In genomic region chr22:34111210-34111824, GRCh38 we compare ENCODE assay signal across 8 cellular contexts.
DNase-seq lines count a peak whose midpoint lies in the region; ATAC-seq, FAIRE-seq and TF ChIP-seq lines count a peak whose summit lies in the region.

No MANE protein-coding gene starts in this region.

- no peak for TF ChIP-seq POLR2A in esophagus muscularis mucosa (IDR thresholded peaks at IDR 0.05; ENCODE audit: low read depth)

- TF ChIP-seq CTCF in CD8-positive, alpha-beta T cell (IDR thresholded peaks at IDR 0.05), result peak; percentile 56
- TF ChIP-seq CTCF in esophagus muscularis mucosa (IDR thresholded peaks at IDR 0.05) (peak; percentile 46 to 79 (median 56)), neural crest cell (conservative IDR thresholded peaks at IDR 0.05) (peak; percentile 81)

- no peaks in the 10 kb centered on the region for H3K4me1 ChIP-seq in CD8-positive, alpha-beta T cell (ENCODE audit: insufficient read depth, low read length)
- H3K4me1 ChIP-seq in esophagus muscularis mucosa, result no peaks in the 10 kb centered on the region

- no peaks in the 10 kb centered on the region for H3K36me3 ChIP-seq in CD8-positive, alpha-beta T cell (ENCODE audit: insufficient read depth, low read length)
- no peaks in the 10 kb centered on the region for H3K36me3 ChIP-seq in esophagus muscularis mucosa

- H3K27me3 ChIP-seq in CD8-positive, alpha-beta T cell (ENCODE audit: insufficient read depth, low read length), result no peaks in the 10 kb centered on the region
- peaks cover 0 to 10% (median 0%) of the 10 kb centered on the region in 4 donors for H3K27me3 ChIP-seq in esophagus muscularis mucosa

- no peak overlapping the region for H3K27ac Mint-ChIP-seq in CD8-positive, alpha-beta T cell
- no peak overlapping the region for H3K27ac Mint-ChIP-seq in neural crest cell (ENCODE audit: unreplicated experiment)

- H3K9me3 ChIP-seq in CD8-positive, alpha-beta T cell (ENCODE audit: low read length), result no peaks in the 10 kb centered on the region
- H3K9me3 ChIP-seq in esophagus muscularis mucosa, result no peaks in the 10 kb centered on the region

- H3K4me3 Mint-ChIP-seq in CD8-positive, alpha-beta T cell, result no peak overlapping the region
- H3K4me3 Mint-ChIP-seq in neural crest cell, result no peak overlapping the region

- no peak overlapping the region for H3K4me3 ChIP-seq in CD8-positive, alpha-beta T cell (ENCODE audit: low read depth, low read length)
- H3K4me3 ChIP-seq in esophagus muscularis mucosa, result no peak overlapping the region

- H3K36me3 Mint-ChIP-seq in CD8-positive, alpha-beta T cell, result no peaks in the 10 kb centered on the region
- H3K36me3 Mint-ChIP-seq in neural crest cell (ENCODE audit: low read depth), result no peaks in the 10 kb centered on the region

- CTCF ChIA-PET in CD8-positive, alpha-beta T cell (lab: Charles Lee), result interaction anchor here (0.7 kb wide), 1 partner anchor 12 kb away, joined by 3 read pairs; no protein-coding TSS in a partner anchor

- TF ChIP-seq EP300 in esophagus muscularis mucosa (IDR thresholded peaks at IDR 0.05), result no peak

- POLR2A ChIA-PET in CD8-positive, alpha-beta T cell (lab: Charles Lee), result no interaction called here

- intact Hi-C loops in CD8-positive, alpha-beta T cell (cut with DNase I, micrococcal nuclease), result loop anchor here in 1 of 2 experiments (5.0 kb wide), 1 partner anchor 809 kb away; no protein-coding TSS in a partner anchor
- intact Hi-C loops in esophagus muscularis mucosa (cut with DNase I), result no loop called here

- no peak for ATAC-seq in CD8-positive, alpha-beta T cell
- no peak for ATAC-seq in GM19328 (IDR thresholded peaks at IDR 0.05; ENCODE audit: unreplicated experiment)

- DNase-seq in CD8-positive, alpha-beta T cell, result peak in 1 of 7 experiments; percentile 23
- DNase-seq in GM18507 (ENCODE audit: extremely low spot score, insufficient read length, low read depth), result peak; percentile 22
- DNase-seq in RKO (ENCODE audit: low spot score), result peak; percentile 39
- DNase-seq in esophagus muscularis mucosa (ENCODE audit: extremely low spot score), result peak; percentile 89
- peak; percentile 25 for DNase-seq in neural crest cell (ENCODE audit: low read depth, low spot score)
- DNase-seq in NCI-H226, result no peak
- DNase-seq in occipital lobe (lab: John Stamatoyannopoulos, UW), result no peak

- H3K27ac ChIP-seq in CD8-positive, alpha-beta T cell (ENCODE audit: low read depth, low read length), result no peak overlapping the region
- no peak overlapping the region for H3K27ac ChIP-seq in esophagus muscularis mucosa (replicated peaks in 1 of 4)

- WGBS in esophagus muscularis mucosa, result 8% methylated on average over 7 of the region's 7 CpGs

- FAIRE-seq in GM18507 (lab: Jason Lieb, UNC), result peak; percentile 82

- H3K27me3 Mint-ChIP-seq in CD8-positive, alpha-beta T cell (ENCODE audit: low read depth), result peaks cover 2% of the 10 kb centered on the region
- H3K27me3 Mint-ChIP-seq in neural crest cell (ENCODE audit: low read depth), result peaks cover 13% of the 10 kb centered on the region

- no peaks in the 10 kb centered on the region for H3K4me1 Mint-ChIP-seq in CD8-positive, alpha-beta T cell (ENCODE audit: low read depth)
- H3K4me1 Mint-ChIP-seq in neural crest cell, result no peaks in the 10 kb centered on the region

- H3K9me3 Mint-ChIP-seq in CD8-positive, alpha-beta T cell, result peaks cover 2% of the 10 kb centered on the region
- no peaks in the 10 kb centered on the region for H3K9me3 Mint-ChIP-seq in neural crest cell

Comparison
In these comparisons a context has a peak if more than half of its experiments do, and no peak if none do; other contexts are left out.
1. DNase-seq: peak in GM18507 (single experiment), RKO (single experiment), esophagus muscularis mucosa (single experiment) and neural crest cell (single experiment); none in NCI-H226 (single experiment) and occipital lobe (single experiment).
2. Peak in every context shown above with its lines, with median percentiles within 50 percentile points of each other: CTCF ChIP-seq.